ENCODE assay signal across 1 cellular context in the genomic region with DNA sequence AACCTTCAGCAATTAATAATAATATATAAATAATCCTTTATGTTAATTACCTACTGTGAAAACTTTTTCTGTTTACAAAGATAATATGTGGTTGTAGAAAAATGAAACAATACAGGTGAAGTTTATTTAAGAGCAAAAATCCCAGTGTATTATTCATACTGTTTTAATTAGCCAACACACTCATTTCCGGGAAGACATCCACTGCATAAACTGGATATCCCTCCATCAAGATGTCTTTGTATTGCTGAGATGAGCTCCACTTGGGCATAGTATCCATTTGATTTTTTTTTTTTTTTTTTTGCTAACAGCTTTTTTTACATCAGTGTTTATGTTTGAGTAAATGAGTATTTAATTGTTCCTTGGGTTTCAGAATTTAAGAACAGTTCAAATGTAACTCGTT.
A peak's percentile ranks its signal among the peaks of the same experiment; 100 is the strongest.
TF ChIP-seq lines count a peak whose summit lies in the region.

No MANE protein-coding gene starts in this region.

TF ChIP-seq in endothelial cell of umbilical vein, 7 proteins besides CTCF, POLR2A, EP300 and RAD21:
- TF ChIP-seq EZH2 (IDR thresholded peaks at IDR 0.05; ENCODE audit: borderline replicate concordance, low read depth, low read length, severe bottlenecking) (no peak), JUN (IDR thresholded peaks at IDR 0.05; ENCODE audit: borderline replicate concordance, insufficient read depth, insufficient read length, low read depth) (no peak), POLR2AphosphoS5 (IDR thresholded peaks at IDR 0.05; ENCODE audit: insufficient read depth, low read depth, low read length) (no peak), MAX (IDR thresholded peaks at IDR 0.05; ENCODE audit: insufficient read depth, insufficient read length) (no peak), FOS (IDR thresholded peaks at IDR 0.05; ENCODE audit: borderline replicate concordance, insufficient read depth, low read length) (peak; percentile 19)
